ENCODE assay signal across 9 cellular contexts in the genomic region with DNA sequence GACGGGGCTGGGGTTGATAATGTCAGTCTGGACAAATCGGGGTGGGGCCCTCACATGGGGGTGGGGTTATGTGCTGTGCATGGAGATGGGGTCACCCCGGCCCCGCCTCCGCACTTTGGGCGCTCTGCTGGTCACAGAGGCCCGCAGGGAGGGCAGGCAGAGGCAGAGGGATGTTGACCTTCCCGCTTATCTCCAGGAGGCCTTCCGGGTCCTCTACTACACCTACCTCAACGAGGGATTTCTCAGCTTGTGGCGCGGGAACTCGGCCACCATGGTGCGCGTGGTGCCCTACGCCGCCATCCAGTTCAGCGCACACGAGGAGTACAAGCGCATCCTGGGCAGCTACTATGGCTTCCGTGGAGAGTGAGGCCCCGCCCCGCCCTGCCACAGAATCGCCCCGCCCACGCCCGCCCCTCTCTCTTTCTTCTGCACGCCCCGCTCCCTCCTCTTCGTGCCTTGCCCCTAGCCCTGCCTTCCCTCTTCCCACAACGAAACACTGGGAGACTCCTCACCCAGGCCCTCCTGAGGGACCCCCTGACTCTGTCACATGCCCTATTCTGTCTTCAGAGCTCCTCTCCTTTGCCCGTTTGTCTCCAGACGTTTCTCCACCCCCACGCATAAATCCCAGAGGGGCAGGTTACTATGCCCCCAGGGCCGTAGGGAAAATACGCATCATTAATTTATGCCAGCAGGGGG. TPM values are rescaled to one million over a fixed set of nuclear protein-coding genes. Genes with fewer than 3 reads are reported as not detected.
DNase-seq lines count a peak whose midpoint lies in the region; ATAC-seq and TF ChIP-seq lines count a peak whose summit lies in the region.
"Had no signal": no experiment of that assay in that cellular context is flagged by ENCODE, and none has a peak within 500 bp of the region (broad histone marks: within the 10 kb centered on the region; RNA-seq: fewer than 3 reads in every experiment).

No MANE protein-coding gene starts in this region.

- CTCF ChIA-PET in GM10248 (lab: Yijun Ruan, JAX), result interaction anchor here (1.5 kb wide), 1 partner anchor 10 kb away, joined by 3 read pairs; no protein-coding TSS in a partner anchor

- H3K4me3 ChIP-seq in retinal pigment epithelial cell (ENCODE audit: low read length), result peak overlapping the region; percentile 50
- H3K4me3 ChIP-seq in lower leg skin (ENCODE audit: low read depth, poor library complexity, severe bottlenecking), result no peak overlapping the region

- ATAC-seq in GM19023 (IDR thresholded peaks at IDR 0.05; ENCODE audit: unreplicated experiment) (no peak), HG03378 (IDR thresholded peaks at IDR 0.05; ENCODE audit: unreplicated experiment) (no peak)

- no peak for TF ChIP-seq POLR2A in lower leg skin (IDR thresholded peaks at IDR 0.05)

- WGBS in lower leg skin, 2 donors, result 28 to 38% methylated on average over 29 of the region's 36 CpGs

- intact Hi-C loops in lower leg skin (cut with DNase I; ENCODE audit: low total_unique reads), result no loop called here

- TF ChIP-seq CTCF in GM10248 (IDR thresholded peaks at IDR 0.05; ENCODE audit: control extremely low read depth, extremely low read depth, low read depth, missing control alignments) (no peak), retinal pigment epithelial cell (conservative IDR thresholded peaks at IDR 0.05; ENCODE audit: low read depth, low read length) (no peak), lower leg skin (IDR thresholded peaks at IDR 0.05) (no peak)

- POLR2A ChIA-PET in GM10248 (lab: Yijun Ruan, JAX), result no interaction called here

- DNase-seq in GM10248 (ENCODE audit: extremely low spot score), result peak; percentile 78
- peak; percentile 65 to 86 for DNase-seq in SHP77 (lab: John Stamatoyannopoulos, UW)
- DNase-seq in germinal center (ENCODE audit: low spot score), result peak; percentile 36
- no peak for DNase-seq in retinal pigment epithelial cell (ENCODE audit: low read depth)
- no peak for DNase-seq in NCI-H2081 (lab: John Stamatoyannopoulos, UW)
- DNase-seq in lower leg skin (ENCODE audit: low spot score in 2 of 2), result no peak
- DNase-seq: activated naive CD8-positive, alpha-beta T cell treated with anti-CD3 and anti-CD28 coated beads, Interleukin-2, amount 10 ng/mL, durations not matched to agents 7 days and 5 days had no signal

RNA-seq across cellular contexts. Expression of gene TMEM161A, which starts 32.8 kb away (rescaled TPM):
- 10 to 100 TPM; 25.7 to 30.1 (median 27.9) TPM for total RNA-seq in lower leg skin

RNA-seq across cellular contexts. Expression of gene SLC25A42, which starts 41.7 kb away (rescaled TPM):
- 10 to 100 TPM in 1 of 4 donors, 1 to 10 TPM in 3; 4.6 to 13.9 (median 7.4) TPM for total RNA-seq in lower leg skin

Comparison
In these comparisons a context has a peak if more than half of its experiments do, and no peak if none do; other contexts are left out.
1. DNase-seq: peak in GM10248 (single experiment), SHP77 (2 of 2) and germinal center (single experiment); none in retinal pigment epithelial cell (single experiment), NCI-H2081 (0 of 2) and lower leg skin (0 of 2).